In the genomic region with DNA sequence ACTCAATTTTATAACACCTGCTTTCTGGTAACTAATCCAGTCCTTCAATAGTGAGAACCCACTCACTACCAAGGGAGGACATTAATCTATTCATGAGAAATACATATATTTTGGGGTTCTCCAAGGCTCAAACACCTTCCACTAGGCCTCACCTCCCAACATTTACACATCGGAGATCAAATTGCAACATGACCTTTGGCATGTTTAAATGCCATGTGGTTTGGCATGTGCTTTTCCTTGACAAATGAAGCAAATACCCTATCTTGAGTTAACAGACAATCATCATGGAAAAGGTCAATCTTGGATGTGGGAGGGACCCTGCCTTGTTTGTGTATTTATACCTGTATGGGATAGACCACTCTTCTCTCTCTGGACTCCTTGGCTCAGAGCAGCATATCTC, we compare ENCODE assay signal across 14 cellular contexts. TPM values are rescaled to one million over a fixed set of nuclear protein-coding genes. Genes with fewer than 3 reads are reported as not detected.
"Had no signal": no experiment of that assay in that cellular context is flagged by ENCODE, and none has a peak within 500 bp of the region (broad histone marks: within the 10 kb centered on the region; RNA-seq: fewer than 3 reads in every experiment).

No MANE protein-coding gene starts in this region.

- H3K9ac ChIP-seq: neural progenitor cell, parathyroid adenoma had no signal

- H3K9me3 ChIP-seq: heart left ventricle, left ventricle myocardium inferior, tibial nerve had no signal

- H3K36me3 ChIP-seq: heart left ventricle, left ventricle myocardium inferior, neural progenitor cell, tibial nerve had no signal

- H3K4me3 ChIP-seq: coronary artery, heart left ventricle, left ventricle myocardium inferior, neural progenitor cell, skin epidermis, tibial nerve had no signal

- H3K27me3 ChIP-seq: heart left ventricle, neural progenitor cell, tibial nerve had no signal

- H3K4me1 ChIP-seq: neural progenitor cell, parathyroid adenoma, tibial nerve had no signal

- H3K27ac ChIP-seq: coronary artery, heart left ventricle, neural progenitor cell, parathyroid adenoma, skin epidermis, tibial nerve had no signal

- DNase-seq: activated B cell treated with CpG ODN at 0.5 μM for 24 hours; activated CD4-positive, alpha-beta T cell treated with anti-CD3 and anti-CD28 coated beads, Interleukin-2, amount 10 ng/mL, durations not matched to agents 7 days and 5 days; activated CD8-positive, alpha-beta memory T cell treated with anti-CD3 and anti-CD28 coated beads for 24 hours; activated naive CD4-positive, alpha-beta T cell treated with anti-CD3 and anti-CD28 coated beads, Interleukin-2, amount 10 ng/mL, durations not matched to agents 7 days and 5 days; effector CD4-positive, alpha-beta T cell; left ventricle myocardium inferior had no signal

RNA-seq across cellular contexts. Expression of a gene that starts 21.9 kb away (rescaled TPM):
- total RNA-seq: activated B cell treated with CpG ODN at 0.5 μM for 24 hours; activated CD4-positive, alpha-beta T cell treated with anti-CD3 and anti-CD28 coated beads, Interleukin-2, amount 10 ng/mL, durations not matched to agents 7 days and 5 days; cardiac septum; heart left ventricle; left ventricle myocardium inferior; tibial nerve had no signal
- polyA plus RNA-seq: adipose tissue, heart left ventricle had no signal

RNA-seq across cellular contexts. Expression of a gene that starts 56.4 kb away (rescaled TPM):
- total RNA-seq: activated B cell treated with CpG ODN at 0.5 μM for 24 hours; activated CD4-positive, alpha-beta T cell treated with anti-CD3 and anti-CD28 coated beads, Interleukin-2, amount 10 ng/mL, durations not matched to agents 7 days and 5 days; cardiac septum; heart left ventricle; left ventricle myocardium inferior; tibial nerve had no signal
- polyA plus RNA-seq: heart left ventricle had no signal
